ENCODE assay signal across 27 cellular contexts in the genomic region with DNA sequence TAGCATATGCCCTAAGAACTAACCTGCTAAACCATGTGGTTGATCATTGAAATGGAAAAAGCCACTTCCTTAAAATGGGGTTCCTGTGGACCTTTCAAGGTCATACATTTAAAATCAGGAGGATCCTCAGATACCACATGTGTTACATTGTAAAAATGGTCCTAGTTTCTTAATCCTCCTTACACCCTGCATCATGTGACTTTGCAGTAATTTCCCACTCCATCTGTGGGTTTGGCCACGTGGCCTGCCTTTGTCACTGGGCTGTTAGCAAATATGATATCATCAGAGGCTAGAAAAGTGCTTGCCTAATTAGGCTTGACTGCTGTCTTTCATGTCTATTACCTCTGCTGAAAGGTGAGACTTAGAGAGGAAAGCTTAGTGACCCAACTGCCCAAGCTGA.
"Had no signal": no experiment of that assay in that cellular context is flagged by ENCODE, and none has a peak within 500 bp of the region (broad histone marks: within the 10 kb centered on the region; RNA-seq: fewer than 3 reads in every experiment).

No MANE protein-coding gene starts in this region.

- H3K4me1 ChIP-seq: ascending aorta, body of pancreas, SJSA1 had no signal

- H3K27me3 ChIP-seq: ascending aorta, body of pancreas, SJSA1 had no signal

- H3K4me3 ChIP-seq: ascending aorta, body of pancreas, SJSA1 had no signal

- H3K9ac ChIP-seq: KMS-11 had no signal

- FAIRE-seq: bronchial epithelial cell, RCC 7860 had no signal

- ATAC-seq: activated CD8-positive, alpha-beta T cell treated with anti-CD3 and anti-CD28 coated beads, Interleukin-2, amount 10 ng/mL, durations not matched to agents 7 days and 5 days; activated naive CD4-positive, alpha-beta T cell treated with anti-CD3 and anti-CD28 coated beads, Interleukin-2, amount 50 U/mL, for 72 hours; activated naive CD8-positive, alpha-beta T cell treated with anti-CD3 and anti-CD28 coated beads, Interleukin-2, amount 50 U/mL, for 24 hours; body of pancreas; PC-3; WTC11 had no signal

- DNase-seq: activated CD4-positive, alpha-beta T cell treated with anti-CD3 and anti-CD28 coated beads for 48 hours; activated CD4-positive, alpha-beta T cell treated with anti-CD3 and anti-CD28 coated beads, Interleukin-2, amount 50 U/mL, for 4 hours; activated CD4-positive, CD25-positive, alpha-beta regulatory T cell treated with anti-CD3 and anti-CD28 coated beads, Interleukin-2, amount 50 U/mL, for 72 hours; activated CD8-positive, alpha-beta T cell treated with anti-CD3 and anti-CD28 coated beads, Interleukin-2, amount 10 ng/mL, durations not matched to agents 7 days and 5 days; activated effector memory CD4-positive, alpha-beta T cell treated with Interleukin-2 at 50 U/mL for 16 hours; activated naive CD4-positive, alpha-beta T cell treated with Interleukin-2 at 50 U/mL for 16 hours; activated naive CD8-positive, alpha-beta T cell treated with anti-CD3 and anti-CD28 coated beads, Interleukin-2, amount 50 U/mL, for 24 hours; activated T-cell treated with anti-CD3 and anti-CD28 coated beads, Interleukin-2, amount 50 U/mL, for 24 hours; amniotic stem cell; body of pancreas; central memory CD4-positive, alpha-beta T cell; NCI-H1048; NCI-H146; NCI-H187 treated with DMSO at 0.1 percent for 48 hours; NCI-H2081 treated with DMSO at 0.1 percent for 48 hours; NCI-H446; NCI-H526; NCI-H82; PC-3; SHP77 had no signal

- H3K9me3 ChIP-seq: ascending aorta, body of pancreas, SJSA1 had no signal

- H3K27ac ChIP-seq: ascending aorta, body of pancreas, KMS-11, SJSA1 had no signal

- H3K36me3 ChIP-seq: ascending aorta, SJSA1 had no signal

- H3K4me2 ChIP-seq: KMS-11 had no signal
